32 cellular contexts compared by ENCODE assay signal in genomic region chr3:172047567-172048115, GRCh38.
"Had no signal": no experiment of that assay in that cellular context is flagged by ENCODE, and none has a peak within 500 bp of the region (broad histone marks: within the 10 kb centered on the region; RNA-seq: fewer than 3 reads in every experiment).

No MANE protein-coding gene starts in this region.

- H3K4me1 Mint-ChIP-seq: activated B cell treated with CpG ODN at 0.5 μM for 24 hours; stimulated activated memory B cell treated with anti-CD40 and anti-IgM and Interleukin-4, amounts not matched to agents 10 μg/mL and 1 μg/mL and 100 μg/mL, for 72 hours had no signal

- H3K36me3 ChIP-seq: breast epithelium, ovary, thyroid gland, vagina had no signal

- H3K4me3 ChIP-seq: breast epithelium, left ventricle myocardium inferior, lung, ovary, skin epidermis, thyroid gland, upper lobe of left lung, vagina had no signal

- H3K27ac ChIP-seq: epithelial cell of prostate, left ventricle myocardium inferior, ovary, skin epidermis, thyroid gland, upper lobe of left lung, vagina had no signal

- ATAC-seq: activated T-cell treated with anti-CD3 and anti-CD28 coated beads, Interleukin-2, amount 50 U/mL, for 4 hours; activated T-helper 17 cell treated with anti-CD3 and anti-CD28 coated beads, Interleukin-2, amount 50 U/mL, for 72 hours; sciatic nerve; stimulated activated memory B cell treated with anti-CD40 and anti-IgM and Interleukin-4, amounts not matched to agents 10 μg/mL and 1 μg/mL and 100 μg/mL, for 72 hours; stimulated activated naive CD8-positive, alpha-beta T cell treated with anti-CD3 and anti-CD28 coated beads, Interleukin-15, amount 100 ng/mL, for 72 hours had no signal

- H3K4me3 Mint-ChIP-seq: activated B cell treated with CpG ODN at 0.5 μM for 24 hours; activated CD8-positive, alpha-beta T cell treated with anti-CD3 and anti-CD28 coated beads for 36 hours; activated T-cell treated with anti-CD3 and anti-CD28 coated beads, Interleukin-2, amount 50 U/mL, for 4 hours; dendritic cell treated with granulocyte-macrophage colony-stimulating factor and Interleukin-4, amounts not matched to agents 40 ng/mL and 50 ng/mL, for 4 days; stimulated activated memory B cell treated with anti-CD40 and anti-IgM and Interleukin-4, amounts not matched to agents 10 μg/mL and 1 μg/mL and 100 μg/mL, for 72 hours; stimulated activated naive CD8-positive, alpha-beta T cell treated with anti-CD3 and anti-CD28 coated beads, Interleukin-15, amount 100 ng/mL, for 72 hours; T-helper 2 cell treated with Interferon-gamma antibody and Interleukin-4, amounts not matched to agents 5 μg/mL and 100 μg/mL, for 36 hours had no signal

- FAIRE-seq: endometrium, frontal cortex had no signal

- H3K27ac Mint-ChIP-seq: activated B cell treated with CpG ODN at 0.5 μM for 24 hours; dendritic cell treated with granulocyte-macrophage colony-stimulating factor and Interleukin-4, amounts not matched to agents 40 ng/mL and 50 ng/mL, for 4 days; progenitor cell of endocrine pancreas; stimulated activated memory B cell treated with anti-CD40 and anti-IgM and Interleukin-4, amounts not matched to agents 10 μg/mL and 1 μg/mL and 100 μg/mL, for 72 hours; stimulated activated naive CD8-positive, alpha-beta T cell treated with anti-CD3 and anti-CD28 coated beads, Interleukin-15, amount 100 ng/mL, for 72 hours; T-helper 2 cell treated with Interferon-gamma antibody and Interleukin-4, amounts not matched to agents 5 μg/mL and 100 μg/mL, for 36 hours had no signal

- H3K27me3 ChIP-seq: breast epithelium, ovary, thyroid gland, upper lobe of left lung, vagina had no signal

- H3K4me1 ChIP-seq: breast epithelium had no signal

- H3K9me3 ChIP-seq: breast epithelium, left ventricle myocardium inferior, ovary, thyroid gland, upper lobe of left lung, vagina had no signal

- DNase-seq: activated B cell treated with CpG ODN at 0.5 μM for 24 hours; activated CD4-positive, alpha-beta T cell treated with anti-CD3 and anti-CD28 coated beads, Interleukin-2, amount 50 U/mL, for 1 hour; activated CD8-positive, alpha-beta T cell treated with anti-CD3 and anti-CD28 coated beads for 36 hours; activated gamma-delta T cell treated with Interleukin-2 at 50 U/mL for 16 hours; activated naive CD4-positive, alpha-beta T cell treated with anti-CD3 and anti-CD28 coated beads, Interleukin-2, amount 50 U/mL, for 16 hours; activated T-cell treated with anti-CD3 and anti-CD28 coated beads, Interleukin-2, amount 50 U/mL, for 4 hours; amygdala; central memory CD4-positive, alpha-beta T cell; effector CD4-positive, alpha-beta T cell; glutamatergic neuron; islet precursor cell; left ventricle myocardium inferior; ovary; stimulated activated CD4-positive, alpha-beta T cell treated with anti-CD3 and anti-CD28 coated beads, Interleukin-1b, Interleukin-23, amount 100 ng/mL, for 48 hours; stimulated activated CD4-positive, alpha-beta T cell treated with anti-CD3 and anti-CD28 coated beads, Interleukin-4, amount 100 ng/mL, for 4 hours; stimulated activated CD8-positive, alpha-beta memory T cell treated with anti-CD3 and anti-CD28 coated beads, Interleukin-4, amount 100 ng/mL, for 48 hours; stimulated activated naive CD8-positive, alpha-beta T cell treated with anti-CD3 and anti-CD28 coated beads, Interleukin-15, amount 100 ng/mL, for 72 hours; thyroid gland; upper lobe of left lung had no signal

- H3K27me3 Mint-ChIP-seq: activated B cell treated with CpG ODN at 0.5 μM for 24 hours; activated CD8-positive, alpha-beta T cell treated with anti-CD3 and anti-CD28 coated beads for 36 hours; activated T-helper 17 cell treated with anti-CD3 and anti-CD28 coated beads, Interleukin-2, amount 50 U/mL, for 72 hours; dendritic cell treated with granulocyte-macrophage colony-stimulating factor and Interleukin-4, amounts not matched to agents 40 ng/mL and 50 ng/mL, for 4 days; progenitor cell of endocrine pancreas; stimulated activated memory B cell treated with anti-CD40 and anti-IgM and Interleukin-4, amounts not matched to agents 10 μg/mL and 1 μg/mL and 100 μg/mL, for 72 hours; stimulated activated naive CD8-positive, alpha-beta T cell treated with anti-CD3 and anti-CD28 coated beads, Interleukin-15, amount 100 ng/mL, for 72 hours had no signal

- H3K9me3 Mint-ChIP-seq: activated CD8-positive, alpha-beta T cell treated with anti-CD3 and anti-CD28 coated beads for 36 hours; activated T-helper 17 cell treated with anti-CD3 and anti-CD28 coated beads, Interleukin-2, amount 50 U/mL, for 72 hours; dendritic cell treated with granulocyte-macrophage colony-stimulating factor and Interleukin-4, amounts not matched to agents 40 ng/mL and 50 ng/mL, for 4 days; stimulated activated memory B cell treated with anti-CD40 and anti-IgM and Interleukin-4, amounts not matched to agents 10 μg/mL and 1 μg/mL and 100 μg/mL, for 72 hours; stimulated activated naive CD8-positive, alpha-beta T cell treated with anti-CD3 and anti-CD28 coated beads, Interleukin-15, amount 100 ng/mL, for 72 hours; T-helper 2 cell treated with Interferon-gamma antibody and Interleukin-4, amounts not matched to agents 5 μg/mL and 100 μg/mL, for 36 hours had no signal
